In the genomic region with DNA sequence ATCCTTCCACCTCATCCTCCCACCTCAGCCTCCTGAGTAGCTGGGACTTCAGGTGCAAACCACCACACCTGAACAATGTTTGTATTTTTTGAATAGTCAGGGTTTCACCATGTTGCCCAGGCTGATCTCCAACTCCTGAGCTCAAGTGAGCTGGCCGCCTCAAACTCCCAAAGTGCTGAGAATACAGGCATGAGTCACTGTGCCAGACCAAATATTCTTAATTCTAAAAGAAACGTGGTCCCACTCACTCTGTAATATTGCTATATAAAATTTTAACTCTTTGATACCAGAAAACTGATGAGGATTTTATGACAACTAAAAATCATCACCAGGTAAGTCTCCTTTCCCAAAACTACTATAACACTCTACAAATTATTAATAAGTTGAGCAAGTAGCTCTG, we compare ENCODE assay signal across 1 cellular context.
TF ChIP-seq lines count a peak whose summit lies in the region.

No MANE protein-coding gene starts in this region.

TF ChIP-seq in IMR-90, 13 proteins besides CTCF, POLR2A, EP300 and RAD21 (continued from another document):
- TF ChIP-seq MAZ (IDR thresholded peaks at IDR 0.05; ENCODE audit: borderline replicate concordance, low read depth, low read length) (no peak), CHD1 (IDR thresholded peaks at IDR 0.05; ENCODE audit: low read depth, low read length) (no peak), BHLHE40 (IDR thresholded peaks at IDR 0.05; ENCODE audit: low read depth, low read length) (no peak), ELK1 (IDR thresholded peaks at IDR 0.05; ENCODE audit: borderline replicate concordance, low read depth, low read length) (no peak), SMC3 (IDR thresholded peaks at IDR 0.05; ENCODE audit: low read depth, low read length) (no peak), CEBPB (IDR thresholded peaks at IDR 0.05; ENCODE audit: low read depth, low read length) (no peak), RFX5 (IDR thresholded peaks at IDR 0.05; ENCODE audit: low read depth, low read length) (no peak), FOS (IDR thresholded peaks at IDR 0.05; ENCODE audit: low read depth, low read length) (no peak)
TF ChIP-seq in IMR-90: peak in this region for 0.
